ENCODE assay signal across 23 cellular contexts in genomic region chr12:100214518-100214917, GRCh38. TPM values are rescaled to one million over a fixed set of nuclear protein-coding genes. Genes with fewer than 3 reads are reported as not detected.
DNase-seq lines count a peak whose midpoint lies in the region; ATAC-seq, FAIRE-seq and TF ChIP-seq lines count a peak whose summit lies in the region.
"Had no signal": no experiment of that assay in that cellular context is flagged by ENCODE, and none has a peak within 500 bp of the region (broad histone marks: within the 10 kb centered on the region; RNA-seq: fewer than 3 reads in every experiment).

No MANE protein-coding gene starts in this region.

- peaks cover 0 to 14% of the 10 kb centered on the region in 2 donors for H3K36me3 Mint-ChIP-seq in activated T-cell treated with anti-CD3 and anti-CD28 coated beads, Interleukin-2, amount 50 U/mL, for 72 hours (ENCODE audit: insufficient read depth in 2 of 2)
- H3K36me3 Mint-ChIP-seq in WTC11, result peaks cover 30% of the 10 kb centered on the region

- peaks cover 6% of the 10 kb centered on the region for H3K4me1 Mint-ChIP-seq in activated T-cell treated with anti-CD3 and anti-CD28 coated beads, Interleukin-2, amount 50 U/mL, for 72 hours (ENCODE audit: low read depth)
- no peaks in the 10 kb centered on the region for H3K4me1 Mint-ChIP-seq in WTC11

- no peak for TF ChIP-seq RAD21 in HepG2 (CRISPR knock-in tag; IDR thresholded peaks at IDR 0.05)

- no peak overlapping the region for H2AFZ ChIP-seq in HepG2 (ENCODE audit: low read length)

- TF ChIP-seq POLR2A in HepG2 (IDR thresholded peaks at IDR 0.05; ENCODE audit: insufficient read depth in 1 of 2, low read depth in 2 of 2, low read length in 2 of 2) (no peak), spleen (IDR thresholded peaks at IDR 0.05) (no peak)

- H3K4me3 ChIP-seq in HepG2 (replicated peaks in 1 of 3; ENCODE audit: insufficient read depth in 1 of 3, low read depth in 2 of 3, low read length in 3 of 3) (no peak overlapping the region), spleen (no peak overlapping the region)
- H3K4me3 ChIP-seq: K562 had no signal

- no peaks in the 10 kb centered on the region for H3K9me3 Mint-ChIP-seq in activated T-cell treated with anti-CD3 and anti-CD28 coated beads, Interleukin-2, amount 50 U/mL, for 72 hours
- no peaks in the 10 kb centered on the region for H3K9me3 Mint-ChIP-seq in WTC11
- H3K9me3 Mint-ChIP-seq: CD4-positive, alpha-beta T cell; HFFc6 had no signal

- in situ Hi-C loops in HepG2 (cut with HindIII; ENCODE audit: extremely low pct_ligation_motif_present, low pct_unique_long_range_greater_than_20kb), result no loop called here

- no peak overlapping the region for H3K9ac ChIP-seq in HepG2 (ENCODE audit: insufficient read depth, low read depth, low read length)

- TSS peak; percentile 9 for BruUV-seq in HepG2 (replicated peaks; lab: Mats Ljungman, UMichigan)

- intact Hi-C loops in HepG2 (cut with micrococcal nuclease; ENCODE audit: unreplicated experiment) (no loop called here), spleen (cut with DNase I; ENCODE audit: low total_unique reads) (no loop called here)

- POLR2A ChIA-PET in WTC11 (lab: Charles Lee), result no interaction called here
- POLR2A ChIA-PET in HepG2 (lab: Yijun Ruan, JAX), result no interaction called here

- H4K20me1 ChIP-seq in HepG2 (ENCODE audit: insufficient read depth, low read length), result no peaks in the 10 kb centered on the region

- H3K27me3 Mint-ChIP-seq in activated T-cell treated with anti-CD3 and anti-CD28 coated beads, Interleukin-2, amount 50 U/mL, for 72 hours (ENCODE audit: low read depth), result no peaks in the 10 kb centered on the region
- H3K27me3 Mint-ChIP-seq in WTC11 (ENCODE audit: low read depth), result no peaks in the 10 kb centered on the region
- H3K27me3 Mint-ChIP-seq: CD4-positive, alpha-beta T cell had no signal

- H3K27me3 ChIP-seq in HepG2 (ENCODE audit: control insufficient read depth in 1 of 2, insufficient read depth in 2 of 2, low read length in 2 of 2), result no peaks in the 10 kb centered on the region
- no peaks in the 10 kb centered on the region for H3K27me3 ChIP-seq in spleen (replicated peaks in 1 of 7)
- H3K27me3 ChIP-seq: BE2C had no signal

- no peak for TF ChIP-seq CTCF in WTC11 (IDR thresholded peaks at IDR 0.05)
- no peak for TF ChIP-seq CTCF in HepG2 (CRISPR knock-in tag; IDR thresholded peaks at IDR 0.05)
- TF ChIP-seq CTCF in spleen (IDR thresholded peaks at IDR 0.05 in 8 of 11, conservative IDR thresholded peaks at IDR 0.05 in 3 of 11), result no peak

- no peak for FAIRE-seq in HepG2 (lab: Jason Lieb, UNC)
- FAIRE-seq: HTR-8/SVneo, K562 had no signal

- no peaks in the 10 kb centered on the region for H3K79me2 ChIP-seq in HepG2 (ENCODE audit: insufficient read depth, low read length)

- TF ChIP-seq EP300 in HepG2 (IDR thresholded peaks at IDR 0.05; ENCODE audit: low read depth in 2 of 2, low read length in 2 of 2), result no peak
- no peak for TF ChIP-seq EP300 in HepG2 (CRISPR knock-in tag; IDR thresholded peaks at IDR 0.05; ENCODE audit: borderline replicate concordance)

- H3K4me2 ChIP-seq in HepG2 (ENCODE audit: low read depth, low read length), result no peak overlapping the region

- ATAC-seq in activated T-cell treated with anti-CD3 and anti-CD28 coated beads, Interleukin-2, amount 50 U/mL, for 72 hours (replicated peaks in 1 of 2), result no peak
- ATAC-seq in WTC11 (no peak), HepG2 (no peak), HG03378 (IDR thresholded peaks at IDR 0.05; ENCODE audit: unreplicated experiment) (no peak)
- ATAC-seq: K562 had no signal

- H3K4me3 Mint-ChIP-seq in activated T-cell treated with anti-CD3 and anti-CD28 coated beads, Interleukin-2, amount 50 U/mL, for 72 hours, result no peak overlapping the region
- H3K4me3 Mint-ChIP-seq in WTC11, result no peak overlapping the region
- H3K4me3 Mint-ChIP-seq: CD4-positive, alpha-beta T cell; HFFc6 had no signal

- peak overlapping the region; percentile 22 for H3K27ac Mint-ChIP-seq in activated T-cell treated with anti-CD3 and anti-CD28 coated beads, Interleukin-2, amount 50 U/mL, for 72 hours
- peak overlapping the region; percentile 75 for H3K27ac Mint-ChIP-seq in WTC11
- H3K27ac Mint-ChIP-seq: CD4-positive, alpha-beta T cell; HFFc6 had no signal

- peaks cover 3 to 26% of the 10 kb centered on the region in 2 experiments for H3K36me3 ChIP-seq in HepG2 (replicated peaks in 1 of 2; ENCODE audit: control insufficient read depth in 1 of 2, insufficient read depth in 2 of 2, low read length in 2 of 2)
- H3K36me3 ChIP-seq in spleen, result peaks cover 0 to 100% (median 61%) of the 10 kb centered on the region in 6 donors

- no peak overlapping the region for H3K27ac ChIP-seq in HepG2 (ENCODE audit: extremely low read length, insufficient read depth, low read length)
- H3K27ac ChIP-seq in spleen, result no peak overlapping the region

- 92% methylated on average over 2 of the region's 2 CpGs for WGBS in HepG2 (ENCODE audit: low lambda C conversion rate)
- 96 to 98% (median 97%) methylated on average over 2 of the region's 2 CpGs for WGBS in spleen, 5 donors

- H3K4me1 ChIP-seq in HepG2 (ENCODE audit: insufficient read depth, low read length) (peaks cover 50% of the 10 kb centered on the region), spleen (peaks cover 0 to 3% (median 0%) of the 10 kb centered on the region in 6 donors)
- H3K4me1 ChIP-seq: BE2C had no signal

- no peaks in the 10 kb centered on the region for H3K9me3 ChIP-seq in HepG2 (ENCODE audit: low read length)
- no peaks in the 10 kb centered on the region for H3K9me3 ChIP-seq in spleen
- H3K9me3 ChIP-seq: BE2C had no signal

- CTCF ChIA-PET in WTC11 (lab: Charles Lee), result no interaction called here
- CTCF ChIA-PET in HepG2 (lab: Yijun Ruan, JAX; ENCODE audit: low intra/inter-chr PET ratio, low total read pairs), result no interaction called here

- DNase-seq in activated T-cell treated with anti-CD3 and anti-CD28 coated beads, Interleukin-2, amount 50 U/mL, for 72 hours, result no peak
- no peak for DNase-seq in activated T-cell treated with anti-CD3 and anti-CD28 coated beads, Interleukin-2, amount 50 U/mL, for 48 hours
- DNase-seq in WTC11 (ENCODE audit: low spot score) (no peak), HepG2 (ENCODE audit: low spot score) (no peak), spleen (peak; percentile 6), NCI-H1092 treated with DMSO at 0.1 percent for 48 hours (lab: John Stamatoyannopoulos, UW) (no peak), AML-193 (lab: John Stamatoyannopoulos, UW) (no peak)
- DNase-seq: 8988T; BE2C; Calu3; CD4-positive, alpha-beta T cell; GF-D8; H7; HFFc6; NCI-H1694 treated with DMSO at 0.1 percent for 48 hours; NCI-H226; NCI-H524; NCI-H82; OCI-M1; SHP77 had no signal

RNA-seq across cellular contexts. Expression of gene ACTR6, which starts 13.9 kb away (rescaled TPM):
- total RNA-seq in activated T-cell treated with anti-CD3 and anti-CD28 coated beads, Interleukin-2, amount 50 U/mL, for 72 hours, result 10 to 100 TPM; 32.7 to 37.1 TPM
- 34.7 to 37.6 TPM (median 36.1 TPM) in 3 replicates for total RNA-seq in WTC11 (2021)
- 22.4 and 37.8 TPM in 2 replicates for total RNA-seq in HepG2 (2016; rRNA removed; fragmentation: Illumina TruSeq; extraction: Trizol)
- total RNA-seq in HepG2 (2016; cell fraction: cytosol; rRNA removed; fragmentation: Illumina TruSeq; extraction: Trizol; ENCODE audit: low read depth), result 2.9 and 3.8 TPM in 2 replicates
- 24.5 and 40.5 TPM in 2 replicates for total RNA-seq in HepG2 (2016; cell fraction: insoluble cytoplasmic fraction; rRNA removed; fragmentation: Illumina TruSeq; extraction: Trizol)
- total RNA-seq in HepG2 (2016; cell fraction: membrane; rRNA removed; fragmentation: Illumina TruSeq; extraction: Trizol), result 4.5 and 7.5 TPM in 2 replicates
- 15.4 and 16.8 TPM in 2 replicates for total RNA-seq in HepG2 (2016; cell fraction: nucleus; rRNA removed; fragmentation: Illumina TruSeq; extraction: Trizol)
- polyA plus RNA-seq in HepG2 (2011; rRNA removed), result 7.6 and 12.9 TPM in 2 replicates
- polyA plus RNA-seq in HepG2 (2011; cell fraction: cytosol; rRNA removed), result 8.2 and 8.8 TPM in 2 replicates
- polyA plus RNA-seq in HepG2 (2011; cell fraction: nucleus; rRNA removed), result 7.1 and 8.9 TPM in 2 replicates
- 11.1 and 26.5 TPM in 2 replicates for polyA plus RNA-seq in HepG2 (2012)
- polyA plus RNA-seq in HepG2 (2016; cell fraction: cytosol; fragmentation: Illumina TruSeq; extraction: Trizol; ENCODE audit: low read depth), result 1.9 and 2.1 TPM in 2 replicates
- 27.7 and 30.4 TPM in 2 replicates for polyA plus RNA-seq in HepG2 (2016; cell fraction: insoluble cytoplasmic fraction; fragmentation: Illumina TruSeq; extraction: Trizol; ENCODE audit: low read depth)
- 3.2 and 3.7 TPM in 2 replicates for polyA plus RNA-seq in HepG2 (2016; cell fraction: membrane; fragmentation: Illumina TruSeq; extraction: Trizol; ENCODE audit: low read depth)
- polyA plus RNA-seq in HepG2 (2016; cell fraction: nucleus; fragmentation: Illumina TruSeq; extraction: Trizol; ENCODE audit: insufficient read depth, low read depth), result 13.9 and 18.1 TPM in 2 replicates
- 1.8 and 6.6 TPM in 2 replicates for polyA minus RNA-seq in HepG2 (2011; rRNA and poly(A)+ RNA removed; ENCODE audit: low replicate concordance)
- 4.1 and 7.1 TPM in 2 replicates for polyA minus RNA-seq in HepG2 (2011; cell fraction: cytosol; rRNA and poly(A)+ RNA removed)
- 18.9 and 28.3 TPM in 2 replicates for polyA minus RNA-seq in HepG2 (2011; cell fraction: nucleus; rRNA and poly(A)+ RNA removed)
- 10 to 100 TPM; 20.1 to 32.4 (median 25.1) TPM for total RNA-seq in spleen
- 10 to 100 TPM; 15.0 to 23.1 (median 18.4) TPM for polyA plus RNA-seq in spleen

RNA-seq across cellular contexts. Expression of gene DEPDC4, which starts 52.4 kb away (rescaled TPM):
- total RNA-seq in activated T-cell treated with anti-CD3 and anti-CD28 coated beads, Interleukin-2, amount 50 U/mL, for 72 hours, result 1 to 10 TPM; 3.8 to 4.1 TPM
- total RNA-seq in WTC11 (2021) (4.4 to 5.5 TPM (median 5.5 TPM) in 3 replicates), HepG2 (2016; rRNA removed; fragmentation: Illumina TruSeq; extraction: Trizol) (5.7 and 6.6 TPM in 2 replicates), spleen (1 to 10 TPM in 1 of 7 donors, under 1 TPM in 4, not detected in 2; 0.26 to 1.4 (median 0.73) TPM)
- 2.9 and 4.6 TPM in 2 replicates for total RNA-seq in HepG2 (2016; cell fraction: cytosol; rRNA removed; fragmentation: Illumina TruSeq; extraction: Trizol; ENCODE audit: low read depth)
- 6.5 and 7.4 TPM in 2 replicates for total RNA-seq in HepG2 (2016; cell fraction: insoluble cytoplasmic fraction; rRNA removed; fragmentation: Illumina TruSeq; extraction: Trizol)
- total RNA-seq in HepG2 (2016; cell fraction: membrane; rRNA removed; fragmentation: Illumina TruSeq; extraction: Trizol), result 2.8 and 4.0 TPM in 2 replicates
- 6.1 and 8.7 TPM in 2 replicates for total RNA-seq in HepG2 (2016; cell fraction: nucleus; rRNA removed; fragmentation: Illumina TruSeq; extraction: Trizol)
- polyA plus RNA-seq in HepG2 (2011; rRNA removed) (1.5 and 2.2 TPM in 2 replicates), spleen (under 1 TPM; 0.22 to 0.64 (median 0.24) TPM)
- 1.7 and 4.9 TPM in 2 replicates for polyA plus RNA-seq in HepG2 (2011; cell fraction: cytosol; rRNA removed)
- 1.1 and 1.6 TPM in 2 replicates for polyA plus RNA-seq in HepG2 (2011; cell fraction: nucleus; rRNA removed)
- 1.6 and 3.5 TPM in 2 replicates for polyA plus RNA-seq in HepG2 (2012)
- polyA plus RNA-seq in HepG2 (2016; cell fraction: cytosol; fragmentation: Illumina TruSeq; extraction: Trizol; ENCODE audit: low read depth), result 1.8 and 2.8 TPM in 2 replicates
- polyA plus RNA-seq in HepG2 (2016; cell fraction: insoluble cytoplasmic fraction; fragmentation: Illumina TruSeq; extraction: Trizol; ENCODE audit: low read depth), result 5.9 and 6.8 TPM in 2 replicates
- polyA plus RNA-seq in HepG2 (2016; cell fraction: membrane; fragmentation: Illumina TruSeq; extraction: Trizol; ENCODE audit: low read depth), result 2.6 and 3.5 TPM in 2 replicates
- polyA plus RNA-seq in HepG2 (2016; cell fraction: nucleus; fragmentation: Illumina TruSeq; extraction: Trizol; ENCODE audit: insufficient read depth, low read depth), result 1.7 and 7.0 TPM in 2 replicates
- polyA minus RNA-seq in HepG2 (2011; rRNA and poly(A)+ RNA removed; ENCODE audit: low replicate concordance), result 0.44 and 1.1 TPM in 2 replicates
- 1.6 and 2.0 TPM in 2 replicates for polyA minus RNA-seq in HepG2 (2011; cell fraction: cytosol; rRNA and poly(A)+ RNA removed)
- polyA minus RNA-seq in HepG2 (2011; cell fraction: nucleus; rRNA and poly(A)+ RNA removed), result 8.1 and 9.9 TPM in 2 replicates

RNA-seq across cellular contexts. Expression of gene SCYL2, which starts 52.5 kb away (rescaled TPM):
- 10 to 100 TPM; 36.0 to 51.3 TPM for total RNA-seq in activated T-cell treated with anti-CD3 and anti-CD28 coated beads, Interleukin-2, amount 50 U/mL, for 72 hours
- total RNA-seq in WTC11 (2021) (33.4 to 37.1 TPM (median 33.8 TPM) in 3 replicates), HepG2 (2016; rRNA removed; fragmentation: Illumina TruSeq; extraction: Trizol) (28.8 and 41.9 TPM in 2 replicates), spleen (10 to 100 TPM; 35.8 to 72.4 (median 48.7) TPM)
- 57.9 and 65.3 TPM in 2 replicates for total RNA-seq in HepG2 (2016; cell fraction: cytosol; rRNA removed; fragmentation: Illumina TruSeq; extraction: Trizol; ENCODE audit: low read depth)
- 26.5 and 42.6 TPM in 2 replicates for total RNA-seq in HepG2 (2016; cell fraction: insoluble cytoplasmic fraction; rRNA removed; fragmentation: Illumina TruSeq; extraction: Trizol)
- 20.6 and 24.8 TPM in 2 replicates for total RNA-seq in HepG2 (2016; cell fraction: membrane; rRNA removed; fragmentation: Illumina TruSeq; extraction: Trizol)
- total RNA-seq in HepG2 (2016; cell fraction: nucleus; rRNA removed; fragmentation: Illumina TruSeq; extraction: Trizol), result 35.3 and 36.6 TPM in 2 replicates
- polyA plus RNA-seq in HepG2 (2011; rRNA removed) (9.3 and 11.4 TPM in 2 replicates), spleen (10 to 100 TPM in 1 of 3 donors, 1 to 10 TPM in 2; 8.4 to 10.9 (median 9.5) TPM)
- polyA plus RNA-seq in HepG2 (2011; cell fraction: cytosol; rRNA removed), result 5.1 and 8.8 TPM in 2 replicates
- 8.6 and 9.3 TPM in 2 replicates for polyA plus RNA-seq in HepG2 (2011; cell fraction: nucleus; rRNA removed)
- polyA plus RNA-seq in HepG2 (2012), result 15.7 and 16.0 TPM in 2 replicates
- 1.2 and 1.4 TPM in 2 replicates for polyA plus RNA-seq in HepG2 (2016; cell fraction: cytosol; fragmentation: Illumina TruSeq; extraction: Trizol; ENCODE audit: low read depth)
- polyA plus RNA-seq in HepG2 (2016; cell fraction: insoluble cytoplasmic fraction; fragmentation: Illumina TruSeq; extraction: Trizol; ENCODE audit: low read depth), result 28.2 and 30.7 TPM in 2 replicates
- polyA plus RNA-seq in HepG2 (2016; cell fraction: membrane; fragmentation: Illumina TruSeq; extraction: Trizol; ENCODE audit: low read depth), result 4.9 and 5.7 TPM in 2 replicates
- 31.7 and 38.1 TPM in 2 replicates for polyA plus RNA-seq in HepG2 (2016; cell fraction: nucleus; fragmentation: Illumina TruSeq; extraction: Trizol; ENCODE audit: insufficient read depth, low read depth)
- 23.2 and 39.5 TPM in 2 replicates for polyA minus RNA-seq in HepG2 (2011; rRNA and poly(A)+ RNA removed; ENCODE audit: low replicate concordance)
- 17.8 and 20.7 TPM in 2 replicates for polyA minus RNA-seq in HepG2 (2011; cell fraction: cytosol; rRNA and poly(A)+ RNA removed)
- 35.4 and 53.0 TPM in 2 replicates for polyA minus RNA-seq in HepG2 (2011; cell fraction: nucleus; rRNA and poly(A)+ RNA removed)
